ENCODE assay signal across 7 cellular contexts in genomic region chr1:10339815-10340214, GRCh38. TPM values are rescaled to one million over a fixed set of nuclear protein-coding genes. Genes with fewer than 3 reads are reported as not detected.
DNase-seq lines count a peak whose midpoint lies in the region; ATAC-seq and TF ChIP-seq lines count a peak whose summit lies in the region.

No MANE protein-coding gene starts in this region.

- WGBS in stomach, 5 donors: 27 to 46% (median 40%) methylated on average over 5 of the region's 5 CpGs

- H3K27me3 ChIP-seq in stomach: no peaks in the 10 kb centered on the region

- ATAC-seq in GM18907 (IDR thresholded peaks at IDR 0.05; ENCODE audit: unreplicated experiment): no peak

- peak in 48 of 76 experiments; percentile 2 to 51 (median 24) for DNase-seq in HUDEP-2 (lab: John Stamatoyannopoulos, UW; ENCODE audit: unreplicated experiment in 76 of 76)
- DNase-seq in hippocampal formation (lab: John Stamatoyannopoulos, UW): peak; percentile 78 to 84
- DNase-seq in stomach: peak; percentile 32
- no peak for DNase-seq in Kasumi-1 (lab: John Stamatoyannopoulos, UW)
- no peak for DNase-seq in ureter (ENCODE audit: low spot score)

- H3K9me3 ChIP-seq in stomach: no peaks in the 10 kb centered on the region

- peaks cover 37 to 100% (median 97%) of the 10 kb centered on the region in 4 donors for H3K36me3 ChIP-seq in stomach

- no peak for TF ChIP-seq EP300 in stomach (IDR thresholded peaks at IDR 0.05)

- peak in 1 of 4 donors; percentile 2 for TF ChIP-seq POLR2A in stomach (IDR thresholded peaks at IDR 0.05)

- peaks cover 0 to 9% (median 2%) of the 10 kb centered on the region in 4 donors for H3K4me1 ChIP-seq in stomach

- H3K4me3 ChIP-seq in stomach: no peak overlapping the region

- TF ChIP-seq CTCF in stomach (IDR thresholded peaks at IDR 0.05): no peak

- peak overlapping the region; percentile 97 for H3K27ac ChIP-seq in angular gyrus (ENCODE audit: low read depth, low read length)
- H3K27ac ChIP-seq in stomach: no peak overlapping the region

- intact Hi-C loops in stomach (cut with DNase I; ENCODE audit: low total_unique reads): loop anchor here (10.0 kb wide), 1 partner anchor 135 kb away; no protein-coding TSS in a partner anchor

RNA-seq across cellular contexts. Expression of gene PGD, which starts 59.0 kb away (rescaled TPM):
- total RNA-seq in stomach (100 to 1,000 TPM in 1 of 5 donors, 10 to 100 TPM in 4; 25.4 to 227 (median 44.4) TPM), ureter (85.1 TPM)
- 100 to 1,000 TPM in 1 of 3 donors, 10 to 100 TPM in 2; 69.5 to 127 (median 93.8) TPM for polyA plus RNA-seq in stomach

Comparison
In these comparisons a context has a peak if more than half of its experiments do, and no peak if none do; other contexts are left out.
1. DNase-seq: peak in HUDEP-2 (48 of 76), hippocampal formation (2 of 2) and stomach (single experiment); none in Kasumi-1 (0 of 2) and ureter (single experiment).